In genomic region chr6:16243055-16243454, GRCh38 we compare ENCODE assay signal across 11 cellular contexts. TPM values are rescaled to one million over a fixed set of nuclear protein-coding genes. Genes with fewer than 3 reads are reported as not detected.
A peak's percentile ranks its signal among the peaks of the same experiment; 100 is the strongest.
DNase-seq lines count a peak whose midpoint lies in the region; ATAC-seq, FAIRE-seq and TF ChIP-seq lines count a peak whose summit lies in the region.
"Had no signal": no experiment of that assay in that cellular context is flagged by ENCODE, and none has a peak within 500 bp of the region (broad histone marks: within the 10 kb centered on the region; RNA-seq: fewer than 3 reads in every experiment).

No MANE protein-coding gene starts in this region.

- no peaks in the 10 kb centered on the region for H4K20me1 ChIP-seq in astrocyte (ENCODE audit: insufficient read depth, low read length)

- no peaks in the 10 kb centered on the region for H3K9me3 ChIP-seq in astrocyte (ENCODE audit: insufficient read depth, low read depth, low read length)

- ATAC-seq in GM21737 (IDR thresholded peaks at IDR 0.05; ENCODE audit: unreplicated experiment) = no peak

- H3K4me3 ChIP-seq in astrocyte (ENCODE audit: insufficient read depth, low read depth, low read length) = no peak overlapping the region
- H3K4me3 ChIP-seq in skeletal muscle cell (ENCODE audit: low read depth, low read length) = no peak overlapping the region

- FAIRE-seq in astrocyte (lab: Jason Lieb, UNC) = no peak

- no peak for TF ChIP-seq CTCF in astrocyte (IDR thresholded peaks at IDR 0.05; ENCODE audit: insufficient read depth, low read depth, low read length)

- H3K36me3 Mint-ChIP-seq in astrocyte (ENCODE audit: low read depth, unreplicated experiment) = peaks cover 5% of the 10 kb centered on the region

- no peak overlapping the region for H3K27ac ChIP-seq in astrocyte (ENCODE audit: low read depth, low read length)

- no peak overlapping the region for H3K4me3 Mint-ChIP-seq in astrocyte (ENCODE audit: unreplicated experiment)

- peaks cover 9% of the 10 kb centered on the region for H3K4me1 Mint-ChIP-seq in astrocyte (ENCODE audit: low read depth, unreplicated experiment)

- H3K79me2 ChIP-seq in astrocyte (ENCODE audit: insufficient read depth, low read length) = no peaks in the 10 kb centered on the region

- H3K27me3 Mint-ChIP-seq in astrocyte (ENCODE audit: low read depth, unreplicated experiment) = peaks cover 31% of the 10 kb centered on the region

- H3K4me2 ChIP-seq in astrocyte (ENCODE audit: low read length) = peak overlapping the region; percentile 33

- peaks cover 29% of the 10 kb centered on the region for H3K4me1 ChIP-seq in astrocyte (ENCODE audit: insufficient read depth, low read length)

- no peaks in the 10 kb centered on the region for H3K9me3 Mint-ChIP-seq in astrocyte (ENCODE audit: unreplicated experiment)

- H3K9ac ChIP-seq in astrocyte (ENCODE audit: low read length) = no peak overlapping the region

- no peaks in the 10 kb centered on the region for H3K36me3 ChIP-seq in astrocyte (ENCODE audit: insufficient read depth, low read length)

- no peak overlapping the region for H2AFZ ChIP-seq in astrocyte (ENCODE audit: low read depth, low read length)

- H3K27ac Mint-ChIP-seq in astrocyte (ENCODE audit: unreplicated experiment) = no peak overlapping the region

- H3K27me3 ChIP-seq in astrocyte (ENCODE audit: insufficient read depth, low read length) = no peaks in the 10 kb centered on the region

- DNase-seq in HPDE6-E6E7 (ENCODE audit: extremely low spot score) (peak; percentile 35), astrocyte (ENCODE audit: low read depth) (peak; percentile 89), foreskin melanocyte (peak; percentile 96), skeletal muscle cell (ENCODE audit: low read depth) (peak; percentile 25), SKM-1 (lab: John Stamatoyannopoulos, UW; ENCODE audit: unreplicated experiment) (no peak), NCI-H82 (lab: John Stamatoyannopoulos, UW) (no peak)
- no peak for DNase-seq in NK-92 treated with Interleukin-12 subunit alpha and Interleukin-12 subunit beta, amount 100 ng/mL, for 24 hours (lab: John Stamatoyannopoulos, UW)
- DNase-seq: DMS79 treated with DMSO at 0.1 percent for 48 hours; stimulated activated CD4-positive, alpha-beta T cell treated with anti-CD3 and anti-CD28 coated beads, Interleukin-12 subunit alpha, Interleukin-12 subunit beta, amount 100 ng/mL, for 4 hours; T1000 had no signal

RNA-seq across cellular contexts. Expression of gene GMPR, which starts 4.7 kb away (rescaled TPM):
- 1.6 and 2.0 TPM in 2 replicates for total RNA-seq in astrocyte

Comparison
In these comparisons a context has a peak if more than half of its experiments do, and no peak if none do; other contexts are left out.
1. DNase-seq: peak in HPDE6-E6E7 (single experiment), astrocyte (single experiment), foreskin melanocyte (single experiment) and skeletal muscle cell (single experiment); none in NK-92 treated with Interleukin-12 subunit alpha and Interleukin-12 subunit beta, amount 100 ng/mL, for 24 hours (single experiment), SKM-1 (single experiment) and NCI-H82 (single experiment).